8 cellular contexts compared by ENCODE assay signal in the genomic region with DNA sequence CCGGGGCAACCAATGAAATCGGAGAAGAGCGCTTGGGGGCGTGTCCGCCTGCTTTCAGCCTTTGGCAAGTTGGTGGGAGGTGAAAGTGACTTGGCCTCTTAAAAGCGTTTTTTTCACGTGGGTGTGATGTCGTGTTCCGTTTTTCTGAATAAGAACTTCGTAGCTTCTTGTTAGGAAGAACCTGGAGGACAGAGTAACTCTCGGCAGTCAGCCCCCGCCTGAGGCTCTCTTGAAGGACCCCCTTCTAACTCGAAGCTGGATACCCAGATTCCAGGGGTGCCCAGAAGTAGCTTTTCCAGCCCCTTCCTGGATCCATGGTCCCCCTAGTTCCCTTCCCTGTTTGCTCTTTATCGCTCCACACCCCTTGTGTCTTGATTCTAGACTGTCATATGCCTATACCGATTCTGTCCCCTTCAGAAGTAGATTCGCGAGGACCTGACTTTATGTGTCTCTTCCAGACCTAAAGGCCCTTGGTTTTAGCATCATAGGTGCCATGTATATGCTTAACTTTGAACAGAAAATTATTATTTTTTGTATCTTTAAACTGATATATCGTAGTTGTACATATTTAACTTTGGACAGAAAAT. TPM values are rescaled to one million over a fixed set of nuclear protein-coding genes. Genes with fewer than 3 reads are reported as not detected.
DNase-seq lines count a peak whose midpoint lies in the region; ATAC-seq and TF ChIP-seq lines count a peak whose summit lies in the region.

No MANE protein-coding gene starts in this region.

- TF ChIP-seq CTCF in GM23338 (conservative IDR thresholded peaks at IDR 0.05; ENCODE audit: low read depth in 2 of 2) (no peak), foreskin fibroblast (IDR thresholded peaks at IDR 0.05; ENCODE audit: low read depth, low read length) (no peak), psoas muscle (IDR thresholded peaks at IDR 0.05) (no peak)

- H3K4me1 Mint-ChIP-seq in GM23338: peaks cover 12% of the 10 kb centered on the region

- peak overlapping the region; percentile 92 for H3K4me3 Mint-ChIP-seq in GM23338

- peaks cover 22% of the 10 kb centered on the region for H4K20me1 ChIP-seq in GM23338 (replicated peaks; ENCODE audit: insufficient read depth)

- H3K4me2 ChIP-seq in GM23338: peak overlapping the region; percentile 78

- no peaks in the 10 kb centered on the region for H3F3A ChIP-seq in GM23338 (replicated peaks; ENCODE audit: low read depth)

- H3K36me3 Mint-ChIP-seq in GM23338 (ENCODE audit: low read depth): 0 out of 3 replicates have a peak, but pooled peaks cover 5% of the 10 kb centered on the region

- H3K4me1 ChIP-seq in GM23338 (ENCODE audit: insufficient read depth) (peaks cover 8% of the 10 kb centered on the region), psoas muscle (peaks cover 28% of the 10 kb centered on the region)

- no peaks in the 10 kb centered on the region for H3K27me3 ChIP-seq in GM23338 (ENCODE audit: insufficient read depth)
- H3K27me3 ChIP-seq in psoas muscle (ENCODE audit: insufficient read depth in 3 of 3, low read length in 2 of 3): no peaks in the 10 kb centered on the region

- no peak for DNase-seq in GM23338 (ENCODE audit: low spot score)
- DNase-seq in SW480 (ENCODE audit: low spot score): peak; percentile 53
- DNase-seq in foreskin fibroblast: no peak
- peak in 1 of 2 donors; percentile 98 for DNase-seq in psoas muscle
- no peak for DNase-seq in COR-L47 (lab: John Stamatoyannopoulos, UW)
- no peak for DNase-seq in NCI-H446 (lab: John Stamatoyannopoulos, UW)
- no peak for DNase-seq in GM19240 (ENCODE audit: insufficient read length, low spot score)

- no peaks in the 10 kb centered on the region for H3K9me2 ChIP-seq in GM23338 (ENCODE audit: insufficient read depth)

- H3K36me3 ChIP-seq in GM23338 (ENCODE audit: insufficient read depth) (no peaks in the 10 kb centered on the region), psoas muscle (ENCODE audit: insufficient read depth in 1 of 2, low read depth in 1 of 2) (no peaks in the 10 kb centered on the region)

- peak; percentile 3 for ATAC-seq in GM23338
- ATAC-seq in psoas muscle: no peak
- ATAC-seq in HG03439 (IDR thresholded peaks at IDR 0.05; ENCODE audit: unreplicated experiment): no peak

- intact Hi-C loops in psoas muscle (cut with DNase I): loop anchor here in 1 of 2 donors (5.0 kb wide), 1 partner anchor 51 kb away; the partner anchor contains the start of gene PATL1

- no peaks in the 10 kb centered on the region for H3K9me3 ChIP-seq in psoas muscle

- H3K4me3 ChIP-seq in GM23338: peak overlapping the region; percentile 90
- H3K4me3 ChIP-seq in foreskin fibroblast (ENCODE audit: low read depth in 1 of 2, low read length in 2 of 2): peak overlapping the region; percentile 48 to 53
- peak overlapping the region; percentile 72 for H3K4me3 ChIP-seq in psoas muscle

- peaks cover 35% of the 10 kb centered on the region for H3K79me2 ChIP-seq in GM23338 (replicated peaks; ENCODE audit: insufficient read depth)

- peak overlapping the region; percentile 5; the same call in 1 of the 2 replicates for H3K27ac ChIP-seq in GM23338 (ENCODE audit: low read depth)
- H3K27ac ChIP-seq in psoas muscle: peak overlapping the region; percentile 98

- H3K9me3 Mint-ChIP-seq in GM23338: no peaks in the 10 kb centered on the region

- peak overlapping the region; percentile 60 for H2AFZ ChIP-seq in GM23338

- WGBS in psoas muscle, 3 donors: 10 to 12% (median 11%) methylated on average over 18 of the region's 18 CpGs

- H3K27ac Mint-ChIP-seq in GM23338: peak overlapping the region; percentile 98

- no peaks in the 10 kb centered on the region for H3K27me3 Mint-ChIP-seq in GM23338 (ENCODE audit: insufficient read depth, low read depth, poor library complexity)

TF ChIP-seq in GM23338, 12 proteins besides CTCF, POLR2A, EP300 and RAD21:
- no peak for TF ChIP-seq STAT1 (IDR thresholded peaks at IDR 0.05; ENCODE audit: unreplicated experiment)
- 0 out of 2 replicates have a peak, but pooled peaks have one; percentile 29 for TF ChIP-seq POLR2AphosphoS5 (IDR thresholded peaks at IDR 0.05; ENCODE audit: low read depth)
TF ChIP-seq in GM23338: peak in this region for 1.

RNA-seq across cellular contexts. Expression of gene OSBP, which starts 0.9 kb away (rescaled TPM):
- total RNA-seq in GM23338 (2014; rRNA removed; shearing (Covaris generic)): 35.7 and 39.3 TPM in 2 replicates
- 11.0 and 13.1 TPM in 2 replicates for polyA plus RNA-seq in GM23338 (2016; fragmentation: Nextera tagmentation; extraction: Ambion mirVana)
- total RNA-seq in psoas muscle: 10 to 100 TPM; 43.3 to 51.2 (median 48.6) TPM
- 10 to 100 TPM; 12.9 to 41.8 (median 30.4) TPM for polyA plus RNA-seq in psoas muscle

RNA-seq across cellular contexts. Expression of gene PATL1, which starts 52.3 kb away (rescaled TPM):
- total RNA-seq in GM23338 (2014; rRNA removed; shearing (Covaris generic)): 19.6 and 20.8 TPM in 2 replicates
- polyA plus RNA-seq in GM23338 (2016; fragmentation: Nextera tagmentation; extraction: Ambion mirVana) (12.3 and 12.9 TPM in 2 replicates), psoas muscle (10 to 100 TPM; 23.9 to 47.9 (median 26.4) TPM)
- 10 to 100 TPM; 29.6 to 47.8 (median 41.0) TPM for total RNA-seq in psoas muscle
